ENCODE assay signal across 18 cellular contexts in the genomic region with DNA sequence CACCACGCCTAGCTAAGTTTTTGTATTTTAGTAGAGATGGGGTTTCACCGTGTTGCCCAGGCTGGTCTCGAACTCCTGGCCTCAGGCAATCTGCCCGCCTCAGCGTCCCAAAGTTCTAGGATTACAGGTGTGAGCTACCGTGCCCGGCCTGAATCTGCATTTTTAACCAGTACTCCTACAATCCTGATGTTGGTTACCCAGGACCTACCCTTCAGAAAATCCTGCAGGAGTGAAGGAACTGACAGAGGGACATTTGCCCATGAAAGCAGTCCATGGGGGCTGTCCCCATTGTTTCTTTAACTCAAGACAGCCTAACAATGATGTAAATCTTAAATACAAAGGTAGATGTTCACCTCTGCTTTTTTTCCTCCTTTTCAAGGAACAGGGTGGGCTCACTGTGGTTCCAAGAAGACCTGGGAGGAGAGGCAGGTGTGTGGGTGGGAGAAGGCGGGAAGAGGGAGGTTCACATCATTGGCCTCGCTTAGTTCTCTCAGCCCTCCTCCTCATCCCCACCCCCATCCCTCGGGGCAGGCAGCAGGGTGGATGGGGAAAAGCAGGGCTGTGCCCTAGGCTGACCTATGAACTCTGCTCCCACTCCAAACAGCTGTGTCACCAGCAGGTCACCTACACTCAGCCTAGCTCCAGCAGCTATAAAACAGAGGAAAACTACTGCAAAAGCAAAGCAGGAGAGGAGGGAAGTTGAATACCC. TPM values are rescaled to one million over a fixed set of nuclear protein-coding genes. Genes with fewer than 3 reads are reported as not detected.
A peak's percentile ranks its signal among the peaks of the same experiment; 100 is the strongest.
DNase-seq lines count a peak whose midpoint lies in the region; ATAC-seq and TF ChIP-seq lines count a peak whose summit lies in the region.
"Had no signal": no experiment of that assay in that cellular context is flagged by ENCODE, and none has a peak within 500 bp of the region (broad histone marks: within the 10 kb centered on the region; RNA-seq: fewer than 3 reads in every experiment).

No MANE protein-coding gene starts in this region.

- H3K9me3 ChIP-seq in HUES64 (ENCODE audit: insufficient read depth, low read depth, low read length) = no peaks in the 10 kb centered on the region
- no peaks in the 10 kb centered on the region for H3K9me3 ChIP-seq in muscle layer of colon (ENCODE audit: low read length)
- H3K9me3 ChIP-seq: BE2C, SJSA1 had no signal

- 59% methylated on average over 7 of the region's 10 CpGs for WGBS in HUES64

- H3K36me3 ChIP-seq in HUES64 (ENCODE audit: insufficient read depth, low read length) (no peaks in the 10 kb centered on the region), muscle layer of colon (ENCODE audit: insufficient read depth, low read length) (peaks cover 5% of the 10 kb centered on the region)
- H3K36me3 ChIP-seq: BE2C had no signal

- ATAC-seq in GM19467 (IDR thresholded peaks at IDR 0.05; ENCODE audit: unreplicated experiment) (no peak), omental fat pad (ENCODE audit: low FRiP score) (no peak)

- no peak overlapping the region for H3K27ac Mint-ChIP-seq in glutamatergic neuron (ENCODE audit: unreplicated experiment)
- H3K27ac Mint-ChIP-seq: IgD-negative memory B cell had no signal

- peaks cover 14% of the 10 kb centered on the region for H3K4me1 Mint-ChIP-seq in glutamatergic neuron (ENCODE audit: low read depth, unreplicated experiment)

- H3K4me3 ChIP-seq in HUES64 (ENCODE audit: low read length) = no peak overlapping the region
- no peak overlapping the region for H3K4me3 ChIP-seq in muscle layer of colon (ENCODE audit: low read depth in 1 of 2, low read length in 2 of 2)
- H3K4me3 ChIP-seq: SJSA1 had no signal

- TF ChIP-seq CTCF in glutamatergic neuron (IDR thresholded peaks at IDR 0.05; ENCODE audit: partially characterized antibody, unreplicated experiment) = no peak
- TF ChIP-seq CTCF in omental fat pad (IDR thresholded peaks at IDR 0.05) = no peak

- H3K4me3 Mint-ChIP-seq in glutamatergic neuron (ENCODE audit: unreplicated experiment) = peak overlapping the region; percentile 20
- H3K4me3 Mint-ChIP-seq: CD4-positive, alpha-beta memory T cell had no signal

- H3K4me1 ChIP-seq in HUES64 (ENCODE audit: insufficient read depth, low read length) (peaks cover 9% of the 10 kb centered on the region; the same call in 1 of the 2 replicates), muscle layer of colon (ENCODE audit: insufficient read depth, low read length) (peaks cover 9% of the 10 kb centered on the region)

- peak overlapping the region; percentile 61; the same call in 1 of the 2 replicates for H3K27ac ChIP-seq in HUES64 (ENCODE audit: low read depth, low read length)
- peak overlapping the region; percentile 39 for H3K27ac ChIP-seq in muscle layer of colon (ENCODE audit: low read depth, low read length)
- H3K27ac ChIP-seq: SJSA1 had no signal

- no peak overlapping the region for H3K9ac ChIP-seq in HUES64 (ENCODE audit: low read depth, low read length)
- no peak overlapping the region for H3K9ac ChIP-seq in muscle layer of colon (ENCODE audit: low read length)

- DNase-seq in glutamatergic neuron (no peak), omental fat pad (ENCODE audit: low spot score) (no peak), NCI-H2227 treated with DMSO at 0.1 percent for 48 hours (lab: John Stamatoyannopoulos, UW) (no peak), H4 (ENCODE audit: low spot score) (no peak)
- DNase-seq: ACHN; BE2C; CD4-positive, alpha-beta memory T cell; GOT3; NCI-H1417 treated with DMSO at 0.1 percent for 48 hours; NCI-H2029; NCI-H2171 treated with DMSO at 0.1 percent for 48 hours; NCI-H510A treated with DMSO at 0.1 percent for 48 hours; RPMI8226 had no signal

- H3K9me3 Mint-ChIP-seq in glutamatergic neuron (ENCODE audit: unreplicated experiment) = peaks cover 2% of the 10 kb centered on the region
- H3K9me3 Mint-ChIP-seq: CD4-positive, alpha-beta memory T cell; IgD-negative memory B cell had no signal

- no peaks in the 10 kb centered on the region for H3K27me3 ChIP-seq in HUES64 (ENCODE audit: insufficient read depth, low read length)
- H3K27me3 ChIP-seq in muscle layer of colon (ENCODE audit: control insufficient read depth in 1 of 2, insufficient read depth in 2 of 2, low read length in 2 of 2) = no peaks in the 10 kb centered on the region
- H3K27me3 ChIP-seq: BE2C, SJSA1 had no signal

- H3K36me3 Mint-ChIP-seq in glutamatergic neuron (ENCODE audit: unreplicated experiment) = no peaks in the 10 kb centered on the region

- peaks cover 2% of the 10 kb centered on the region for H3K27me3 Mint-ChIP-seq in glutamatergic neuron (ENCODE audit: unreplicated experiment)
- H3K27me3 Mint-ChIP-seq: CD4-positive, alpha-beta memory T cell had no signal

RNA-seq across cellular contexts. Expression of gene LRRC20, which starts 13.5 kb away (rescaled TPM):
- 17.0 TPM for polyA plus RNA-seq in HUES64 (2013, experiment 1 of 2)
- polyA plus RNA-seq in HUES64 (2013, experiment 2 of 2) = 30.9 TPM
- 24.0 TPM for total RNA-seq in glutamatergic neuron (ENCODE audit: unreplicated experiment)
- 1 to 10 TPM; 2.0 to 5.8 (median 2.5) TPM for total RNA-seq in omental fat pad
- total RNA-seq in H4 (2014; rRNA removed; shearing (Covaris generic)) = 8.2 and 9.3 TPM in 2 replicates

RNA-seq across cellular contexts. Expression of gene EIF4EBP2, which starts 35.0 kb away (rescaled TPM):
- 84.4 TPM for polyA plus RNA-seq in HUES64 (2013, experiment 1 of 2)
- 92.2 TPM for polyA plus RNA-seq in HUES64 (2013, experiment 2 of 2)
- total RNA-seq in glutamatergic neuron (ENCODE audit: unreplicated experiment) = 130 TPM
- 100 to 1,000 TPM; 104 to 195 (median 141) TPM for total RNA-seq in omental fat pad
- 28.7 and 38.8 TPM in 2 replicates for total RNA-seq in H4 (2014; rRNA removed; shearing (Covaris generic))
